ENCODE assay signal across 20 cellular contexts in the genomic region with DNA sequence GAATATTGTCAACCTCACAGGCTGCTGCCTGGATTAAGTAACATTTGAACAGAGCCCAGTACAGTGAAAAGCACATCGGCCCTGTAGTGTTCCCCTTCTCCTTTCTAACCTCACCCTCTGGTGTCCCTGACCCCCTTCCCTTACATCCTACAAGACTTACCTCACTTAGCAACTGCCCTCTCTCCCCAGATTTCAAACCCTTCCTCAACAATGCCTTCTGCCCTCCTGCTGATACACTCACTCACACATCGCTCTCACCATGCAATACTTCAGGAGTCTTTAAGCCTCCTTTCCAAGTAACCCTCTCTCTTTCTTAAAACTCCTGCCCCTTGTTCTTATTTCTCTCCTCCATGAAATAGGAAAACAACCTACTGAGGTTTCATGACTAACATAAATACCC. TPM values are rescaled to one million over a fixed set of nuclear protein-coding genes. Genes with fewer than 3 reads are reported as not detected.
DNase-seq lines count a peak whose midpoint lies in the region; ATAC-seq and TF ChIP-seq lines count a peak whose summit lies in the region.
"Had no signal": no experiment of that assay in that cellular context is flagged by ENCODE, and none has a peak within 500 bp of the region (broad histone marks: within the 10 kb centered on the region; RNA-seq: fewer than 3 reads in every experiment).

No MANE protein-coding gene starts in this region.

- intact Hi-C loops in esophagus muscularis mucosa (cut with DNase I) = no loop called here

- TF ChIP-seq RAD21 in SK-N-SH (IDR thresholded peaks at IDR 0.05; ENCODE audit: low read length) = no peak

- H3K27ac Mint-ChIP-seq in GM23338 (peak overlapping the region; percentile 74), neural crest cell (ENCODE audit: unreplicated experiment) (peak overlapping the region; percentile 5)
- peak overlapping the region; percentile 45 to 86 for H3K27ac Mint-ChIP-seq in effector memory CD8-positive, alpha-beta T cell
- H3K27ac Mint-ChIP-seq: nephron had no signal

- POLR2A ChIA-PET in SK-N-SH (lab: Yijun Ruan, JAX) = no interaction called here

- H3K79me2 ChIP-seq in GM23338 (replicated peaks; ENCODE audit: insufficient read depth) = peaks cover 21% of the 10 kb centered on the region
- H3K79me2 ChIP-seq in SK-N-SH (ENCODE audit: insufficient read depth) = peaks cover 61% of the 10 kb centered on the region

- no peak for TF ChIP-seq POLR2A in esophagus muscularis mucosa (IDR thresholded peaks at IDR 0.05; ENCODE audit: low read depth)

- H3K9me3 ChIP-seq in NT2/D1 (ENCODE audit: insufficient read depth, low read length) (no peaks in the 10 kb centered on the region), esophagus muscularis mucosa (no peaks in the 10 kb centered on the region), SK-N-SH (no peaks in the 10 kb centered on the region)
- H3K9me3 ChIP-seq: esophagus squamous epithelium had no signal

- TF ChIP-seq EP300 in esophagus muscularis mucosa (IDR thresholded peaks at IDR 0.05) (no peak), SK-N-SH (IDR thresholded peaks at IDR 0.05; ENCODE audit: borderline replicate concordance in 1 of 2, low read depth in 1 of 2, low read length in 1 of 2) (no peak)

- H3K27ac ChIP-seq in GM23338 (ENCODE audit: low read depth) (peak overlapping the region; percentile 11; the same call in 1 of the 2 replicates), esophagus muscularis mucosa (replicated peaks in 1 of 4) (no peak overlapping the region), SK-N-SH (ENCODE audit: low read depth in 2 of 2, low read length in 1 of 2) (no peak overlapping the region)
- H3K27ac ChIP-seq: SK-N-MC had no signal

- H3K4me3 ChIP-seq in GM23338 = no peak overlapping the region
- H3K4me3 ChIP-seq in NT2/D1 (ENCODE audit: insufficient read length, low read depth) = no peak overlapping the region
- no peak overlapping the region for H3K4me3 ChIP-seq in esophagus muscularis mucosa
- H3K4me3 ChIP-seq in SK-N-SH (ENCODE audit: low read depth in 2 of 2, low read length in 1 of 2) = no peak overlapping the region
- H3K4me3 ChIP-seq: dorsolateral prefrontal cortex, esophagus squamous epithelium, lung, SK-N-MC had no signal

- H3K4me2 ChIP-seq in GM23338 = no peak overlapping the region
- no peak overlapping the region for H3K4me2 ChIP-seq in SK-N-SH

- peak; percentile 96 for ATAC-seq in GM23338
- ATAC-seq in effector memory CD8-positive, alpha-beta T cell (replicated peaks) = no peak
- ATAC-seq: HepG2 had no signal

- H3K4me3 Mint-ChIP-seq in GM23338 (no peak overlapping the region; the same call in 2 of the 3 replicates), neural crest cell (no peak overlapping the region)
- no peak overlapping the region for H3K4me3 Mint-ChIP-seq in effector memory CD8-positive, alpha-beta T cell
- H3K4me3 Mint-ChIP-seq: activated T-cell treated with anti-CD3 and anti-CD28 coated beads, Interleukin-2, amount 50 U/mL, for 4 hours; nephron had no signal

- H4K20me1 ChIP-seq in GM23338 (replicated peaks; ENCODE audit: insufficient read depth) (no peaks in the 10 kb centered on the region; the same call in 1 of the 2 replicates), SK-N-SH (ENCODE audit: insufficient read depth) (0 out of 2 replicates have a peak, but pooled peaks cover 17% of the 10 kb centered on the region)

- H2AFZ ChIP-seq in GM23338 (no peak overlapping the region), SK-N-SH (ENCODE audit: low read depth) (no peak overlapping the region)

- H3F3A ChIP-seq in GM23338 (replicated peaks; ENCODE audit: low read depth) (no peaks in the 10 kb centered on the region), SK-N-SH (replicated peaks; ENCODE audit: insufficient read depth) (no peaks in the 10 kb centered on the region)

- H3K9me2 ChIP-seq in GM23338 (ENCODE audit: insufficient read depth) (no peaks in the 10 kb centered on the region), SK-N-SH (no peaks in the 10 kb centered on the region)

- H3K27me3 Mint-ChIP-seq in GM23338 (ENCODE audit: insufficient read depth, low read depth, poor library complexity) = peaks cover 1% of the 10 kb centered on the region
- no peaks in the 10 kb centered on the region for H3K27me3 Mint-ChIP-seq in effector memory CD8-positive, alpha-beta T cell
- H3K27me3 Mint-ChIP-seq in neural crest cell (ENCODE audit: low read depth) = no peaks in the 10 kb centered on the region

- peaks cover 20% of the 10 kb centered on the region; the same call in 2 of the 3 replicates for H3K36me3 Mint-ChIP-seq in GM23338 (ENCODE audit: low read depth)
- H3K36me3 Mint-ChIP-seq in effector memory CD8-positive, alpha-beta T cell (ENCODE audit: insufficient read depth) = peaks cover 50% of the 10 kb centered on the region
- H3K36me3 Mint-ChIP-seq in neural crest cell (ENCODE audit: low read depth) = no peaks in the 10 kb centered on the region

- H3K9me3 Mint-ChIP-seq in GM23338 = no peaks in the 10 kb centered on the region
- no peaks in the 10 kb centered on the region for H3K9me3 Mint-ChIP-seq in effector memory CD8-positive, alpha-beta T cell
- no peaks in the 10 kb centered on the region for H3K9me3 Mint-ChIP-seq in neural crest cell
- H3K9me3 Mint-ChIP-seq: activated T-cell treated with anti-CD3 and anti-CD28 coated beads, Interleukin-2, amount 50 U/mL, for 4 hours; nephron had no signal

- CTCF ChIA-PET in SK-N-SH (lab: Yijun Ruan, JAX) = interaction anchor here (1.3 to 1.5 kb wide), 2 partner anchors 211 to 296 kb away, joined by 4 read pairs; no protein-coding TSS in a partner anchor

- H3K36me3 ChIP-seq in GM23338 (ENCODE audit: insufficient read depth) = no peaks in the 10 kb centered on the region
- peaks cover 22% of the 10 kb centered on the region for H3K36me3 ChIP-seq in NT2/D1 (ENCODE audit: insufficient read depth, insufficient read length, low read length)
- H3K36me3 ChIP-seq in esophagus muscularis mucosa = peaks cover 12 to 50% (median 34%) of the 10 kb centered on the region in 4 donors
- H3K36me3 ChIP-seq in SK-N-SH (replicated peaks in 1 of 2; ENCODE audit: control insufficient read depth in 1 of 2, insufficient read depth in 2 of 2, low read length in 1 of 2) = peaks cover 10 to 17% of the 10 kb centered on the region in 2 experiments

- TF ChIP-seq CTCF in GM23338 (conservative IDR thresholded peaks at IDR 0.05; ENCODE audit: low read depth in 2 of 2) (no peak), neural crest cell (conservative IDR thresholded peaks at IDR 0.05) (no peak), esophagus muscularis mucosa (IDR thresholded peaks at IDR 0.05) (no peak), SK-N-SH (IDR thresholded peaks at IDR 0.05) (no peak)

- H3K4me1 ChIP-seq in GM23338 (ENCODE audit: insufficient read depth) (no peaks in the 10 kb centered on the region), NT2/D1 (ENCODE audit: insufficient read depth, insufficient read length) (no peaks in the 10 kb centered on the region), esophagus muscularis mucosa (peaks cover 0 to 50% (median 36%) of the 10 kb centered on the region in 4 donors), SK-N-SH (ENCODE audit: control insufficient read depth in 1 of 2, insufficient read depth in 2 of 2, low read depth in 1 of 2, low read length in 1 of 2) (no peaks in the 10 kb centered on the region)

- peaks cover 11% of the 10 kb centered on the region for H3K4me1 Mint-ChIP-seq in GM23338
- peaks cover 14 to 33% of the 10 kb centered on the region in 2 donors for H3K4me1 Mint-ChIP-seq in effector memory CD8-positive, alpha-beta T cell (ENCODE audit: low read depth in 2 of 2)
- H3K4me1 Mint-ChIP-seq in neural crest cell = peaks cover 5% of the 10 kb centered on the region
- H3K4me1 Mint-ChIP-seq: nephron had no signal

- H3K9ac ChIP-seq in NT2/D1 (ENCODE audit: insufficient read length, low read depth) (peak overlapping the region; percentile 36), SK-N-SH (no peak overlapping the region)

- WGBS in esophagus muscularis mucosa = 94% methylated on average over 2 of the region's 2 CpGs
- WGBS in SK-N-SH (ENCODE audit: low lambda C conversion rate) = 99% methylated on average over 2 of the region's 2 CpGs

- DNase-seq in GM23338 (ENCODE audit: low spot score) (peak; percentile 36), NT2/D1 (ENCODE audit: low read depth, low spot score) (peak; percentile 50), neural crest cell (ENCODE audit: low read depth, low spot score) (no peak), esophagus muscularis mucosa (ENCODE audit: extremely low spot score) (no peak), SK-N-SH (no peak), HPDE6-E6E7 (ENCODE audit: extremely low spot score) (no peak)
- no peak for DNase-seq in effector memory CD8-positive, alpha-beta T cell
- DNase-seq: activated CD4-positive, alpha-beta T cell treated with anti-CD3 and anti-CD28 coated beads, Interleukin-2, amount 50 U/mL, for 1 hour; activated T-cell treated with anti-CD3 and anti-CD28 coated beads, Interleukin-2, amount 50 U/mL, for 4 hours; AML-193; DMS 273 treated with DMSO at 0.1 percent for 48 hours; dorsolateral prefrontal cortex; esophagus squamous epithelium; GDM1; NCI-H1436 treated with DMSO at 0.1 percent for 48 hours; stimulated activated CD4-positive, alpha-beta T cell treated with anti-CD3 and anti-CD28 coated beads, Interleukin-12 subunit alpha, Interleukin-12 subunit beta, amount 100 ng/mL, for 4 hours had no signal

- H3K27me3 ChIP-seq in GM23338 (ENCODE audit: insufficient read depth) (no peaks in the 10 kb centered on the region), NT2/D1 (ENCODE audit: insufficient read depth, insufficient read length) (no peaks in the 10 kb centered on the region), esophagus muscularis mucosa (no peaks in the 10 kb centered on the region), SK-N-SH (ENCODE audit: insufficient read depth) (no peaks in the 10 kb centered on the region)
- H3K27me3 ChIP-seq: dorsolateral prefrontal cortex, esophagus squamous epithelium had no signal

TF ChIP-seq in GM23338, 12 proteins besides CTCF, POLR2A, EP300 and RAD21 (continues in another document):
- no peak for TF ChIP-seq STAT1 (IDR thresholded peaks at IDR 0.05; ENCODE audit: unreplicated experiment)

RNA-seq across cellular contexts. Expression of a gene that starts 17.8 kb away (rescaled TPM):
- 20.0 and 23.6 TPM in 2 replicates for total RNA-seq in GM23338 (2014; rRNA removed; shearing (Covaris generic))
- polyA plus RNA-seq in GM23338 (2016; fragmentation: Nextera tagmentation; extraction: Ambion mirVana) (1.8 and 2.5 TPM in 2 replicates), SK-N-SH (2012; rRNA removed) (7.2 and 8.9 TPM in 2 replicates)
- total RNA-seq in neural crest cell (26.9 and 28.0 TPM in 2 replicates), esophagus muscularis mucosa (100 to 1,000 TPM in 1 of 4 donors, 10 to 100 TPM in 3; 57.8 to 100 (median 80.9) TPM)
- 4.2 and 5.3 TPM in 2 replicates for polyA plus RNA-seq in SK-N-SH (2012; cell fraction: cytosol; rRNA removed)
- 23.3 and 24.0 TPM in 2 replicates for polyA plus RNA-seq in SK-N-SH (2012; cell fraction: nucleus; rRNA removed)

RNA-seq across cellular contexts. Expression of a gene that starts 18.0 kb away (rescaled TPM):
- total RNA-seq in GM23338 (2014; rRNA removed; shearing (Covaris generic)) = 8.6 and 11.8 TPM in 2 replicates
- polyA plus RNA-seq in GM23338 (2016; fragmentation: Nextera tagmentation; extraction: Ambion mirVana) (4.7 and 4.8 TPM in 2 replicates), SK-N-SH (2012; rRNA removed) (62.1 and 62.5 TPM in 2 replicates)
- total RNA-seq in neural crest cell (12.1 and 12.9 TPM in 2 replicates), esophagus muscularis mucosa (10 to 100 TPM; 15.6 to 39.5 (median 24.4) TPM)
- polyA plus RNA-seq in SK-N-SH (2012; cell fraction: cytosol; rRNA removed) = 39.8 and 49.8 TPM in 2 replicates
- polyA plus RNA-seq in SK-N-SH (2012; cell fraction: nucleus; rRNA removed) = 40.5 and 54.1 TPM in 2 replicates

Comparison
In these comparisons a context has a peak if more than half of its experiments do, and no peak if none do; other contexts are left out.
1. DNase-seq: peak in GM23338 (single experiment) and NT2/D1 (single experiment); none in effector memory CD8-positive, alpha-beta T cell (0 of 3), neural crest cell (single experiment), esophagus muscularis mucosa (single experiment), SK-N-SH (single experiment) and HPDE6-E6E7 (single experiment).
2. H3K27ac Mint-ChIP-seq: peak in every context shown above with its lines; median percentile 74 in GM23338; 66 in effector memory CD8-positive, alpha-beta T cell; 5 in neural crest cell.